ENCODE assay signal across 19 cellular contexts in genomic region chr1:20174937-20175666, GRCh38. TPM values are rescaled to one million over a fixed set of nuclear protein-coding genes. Genes with fewer than 3 reads are reported as not detected.
DNase-seq lines count a peak whose midpoint lies in the region; ATAC-seq and TF ChIP-seq lines count a peak whose summit lies in the region.
"Had no signal": no experiment of that assay in that cellular context is flagged by ENCODE, and none has a peak within 500 bp of the region (broad histone marks: within the 10 kb centered on the region; RNA-seq: fewer than 3 reads in every experiment).

No MANE protein-coding gene starts in this region.

- ATAC-seq in DND-41 (ENCODE audit: insufficient read depth, low read depth) = peak; percentile 77
- peak; percentile 60 for ATAC-seq in left lobe of liver
- no peak for ATAC-seq in HG03135 (IDR thresholded peaks at IDR 0.05; ENCODE audit: unreplicated experiment)
- ATAC-seq: psoas muscle, WTC11 had no signal

- H3K9ac ChIP-seq in DND-41 (ENCODE audit: low read depth, low read length) = peak overlapping the region; percentile 49

- TF ChIP-seq CTCF in DND-41 (IDR thresholded peaks at IDR 0.05; ENCODE audit: borderline replicate concordance, extremely low read depth, low read length, poor library complexity, severe bottlenecking) = no peak

- no peaks in the 10 kb centered on the region for H3K9me3 ChIP-seq in DND-41 (ENCODE audit: insufficient read depth, low read length, severe bottlenecking)
- H3K9me3 ChIP-seq: adrenal gland, left ventricle myocardium inferior, psoas muscle had no signal

- DNase-seq in AG08395 (ENCODE audit: low spot score) (peak; percentile 27), DND-41 (peak; percentile 56), SIG-M5 (lab: John Stamatoyannopoulos, UW) (peak; percentile 61), left lobe of liver (ENCODE audit: low spot score) (no peak), GM19238 (ENCODE audit: insufficient read length, low spot score) (no peak), RKO (ENCODE audit: low spot score) (no peak), GM19240 (ENCODE audit: insufficient read length, low spot score) (no peak)
- DNase-seq: activated CD8-positive, alpha-beta memory T cell treated with anti-CD3 and anti-CD28 coated beads, Interleukin-2, amount 50 U/mL, for 4 hours; adrenal gland; cerebellar nuclear complex; endodermal cell; left ventricle myocardium inferior; NCI-H187; NCI-H526 treated with DMSO at 0.1 percent for 48 hours; psoas muscle had no signal

- peak overlapping the region; percentile 43; the same call in 1 of the 2 replicates for H3K4me2 ChIP-seq in DND-41 (ENCODE audit: insufficient read depth, low read length)

- H2AFZ ChIP-seq in DND-41 (ENCODE audit: low read depth, low read length) = peak overlapping the region; percentile 17; the same call in 1 of the 2 replicates

- H3K4me1 ChIP-seq in DND-41 (ENCODE audit: insufficient read depth, low read length) = peaks cover 19% of the 10 kb centered on the region
- H3K4me1 ChIP-seq: left ventricle myocardium inferior, psoas muscle had no signal

- H3K27me3 ChIP-seq in DND-41 (ENCODE audit: insufficient read depth, low read length, poor library complexity) = no peaks in the 10 kb centered on the region
- H3K27me3 ChIP-seq: adrenal gland had no signal

- no peaks in the 10 kb centered on the region for H3K36me3 ChIP-seq in DND-41 (ENCODE audit: insufficient read depth, low read length)
- H3K36me3 ChIP-seq: adrenal gland, left ventricle myocardium inferior had no signal

- no peaks in the 10 kb centered on the region for H4K20me1 ChIP-seq in DND-41 (ENCODE audit: insufficient read depth, low read length)

- H3K79me2 ChIP-seq in DND-41 (ENCODE audit: insufficient read depth, low read length) = peaks cover 3% of the 10 kb centered on the region; the same call in 1 of the 2 replicates

- H3K27ac ChIP-seq in DND-41 (ENCODE audit: low read length) = peak overlapping the region; percentile 72
- H3K27ac ChIP-seq: left ventricle myocardium inferior, psoas muscle had no signal

- peak overlapping the region in 1 of 2 experiments; percentile 44; a peak in 2 of 4 replicates for H3K4me3 ChIP-seq in DND-41 (ENCODE audit: low read depth in 1 of 2, low read length in 2 of 2)
- H3K4me3 ChIP-seq: adrenal gland, left ventricle myocardium inferior, psoas muscle had no signal

RNA-seq across cellular contexts. Expression of gene UBXN10, which starts 10.8 kb away (rescaled TPM):
- total RNA-seq in left lobe of liver = 1.3 TPM
- total RNA-seq: fibroblast of villous mesenchyme had no signal

RNA-seq across cellular contexts. Expression of gene PLA2G2C, which starts 11.2 kb away (rescaled TPM):
- not detected for total RNA-seq in left lobe of liver
- total RNA-seq: endodermal cell, fibroblast of villous mesenchyme, left ventricle myocardium inferior, psoas muscle, subcutaneous adipose tissue, WTC11 had no signal

RNA-seq across cellular contexts. Expression of gene PLA2G2F, which starts 36.0 kb away (rescaled TPM):
- not detected for total RNA-seq in left lobe of liver
- total RNA-seq: adrenal gland, endodermal cell, fibroblast of villous mesenchyme, left ventricle myocardium inferior, psoas muscle, subcutaneous adipose tissue, WTC11 had no signal

RNA-seq across cellular contexts. Expression of gene PLA2G2D, which starts 55.8 kb away (rescaled TPM):
- not detected for total RNA-seq in left lobe of liver
- total RNA-seq: adrenal gland, endodermal cell, fibroblast of villous mesenchyme, left ventricle myocardium inferior, psoas muscle, WTC11 had no signal

Comparison
In these comparisons a context has a peak if more than half of its experiments do, and no peak if none do; other contexts are left out.
1. DNase-seq: peak in AG08395 (single experiment), DND-41 (single experiment) and SIG-M5 (single experiment); none in left lobe of liver (single experiment), GM19238 (single experiment), RKO (single experiment) and GM19240 (single experiment).